ENCODE assay signal across 12 cellular contexts in genomic region chr12:110279561-110279960, GRCh38.
DNase-seq lines count a peak whose midpoint lies in the region.
"Had no signal": no experiment of that assay in that cellular context is flagged by ENCODE, and none has a peak within 500 bp of the region (broad histone marks: within the 10 kb centered on the region; RNA-seq: fewer than 3 reads in every experiment).

No MANE protein-coding gene starts in this region.

- H3K4me1 ChIP-seq in HUES48 (ENCODE audit: control insufficient read depth, insufficient read depth, low read length) (peaks cover 34% of the 10 kb centered on the region), neuron (ENCODE audit: insufficient read depth, low read length) (peaks cover 26% of the 10 kb centered on the region)
- H3K4me1 ChIP-seq: colonic mucosa had no signal

- H3K36me3 ChIP-seq in HUES48 (ENCODE audit: control insufficient read depth, insufficient read depth, low read length) (peaks cover 23% of the 10 kb centered on the region), neuron (ENCODE audit: insufficient read depth, low read length) (peaks cover 11% of the 10 kb centered on the region)
- H3K36me3 ChIP-seq: colonic mucosa, neutrophil had no signal

- DNase-seq in NCI-H82 (lab: John Stamatoyannopoulos, UW), result peak; percentile 44
- no peak for DNase-seq in NCI-H82 treated with DMSO at 0.1 percent for 48 hours (lab: John Stamatoyannopoulos, UW; ENCODE audit: unreplicated experiment)
- no peak for DNase-seq in activated effector memory CD4-positive, alpha-beta T cell treated with anti-CD3 and anti-CD28 coated beads, Interleukin-2, amount 50 U/mL, for 16 hours
- no peak for DNase-seq in NCI-H187 treated with DMSO at 0.1 percent for 48 hours (lab: John Stamatoyannopoulos, UW)
- no peak for DNase-seq in NCI-H2081 (lab: John Stamatoyannopoulos, UW)
- DNase-seq: activated CD8-positive, alpha-beta memory T cell treated with anti-CD3 and anti-CD28 coated beads, Interleukin-2, amount 50 U/mL, for 4 hours had no signal

- peak overlapping the region; percentile 77 for H2AFZ ChIP-seq in neuron (ENCODE audit: low read depth, low read length)

- H3K4me3 ChIP-seq in HUES48 (ENCODE audit: low read depth, low read length) (0 out of 2 replicates have a peak overlapping the region, but pooled peaks have one; percentile 98), neuron (ENCODE audit: low read length) (peak overlapping the region; percentile 96)

- H3K27me3 ChIP-seq in HUES48 (ENCODE audit: control insufficient read depth, insufficient read depth, low read length) (peaks cover 7% of the 10 kb centered on the region; the same call in 1 of the 2 replicates), neuron (ENCODE audit: insufficient read depth, low read length) (no peaks in the 10 kb centered on the region)
- H3K27me3 ChIP-seq: colonic mucosa, SJSA1 had no signal

- H3K9ac ChIP-seq in HUES48 (ENCODE audit: low read depth, low read length), result no peak overlapping the region

- H3K9me3 ChIP-seq in HUES48 (ENCODE audit: control insufficient read depth, insufficient read depth, low read length), result no peaks in the 10 kb centered on the region
- H3K9me3 ChIP-seq in neuron (ENCODE audit: low read length), result no peaks in the 10 kb centered on the region
- H3K9me3 ChIP-seq: colonic mucosa, neutrophil had no signal

- H3K27ac ChIP-seq in HUES48 (ENCODE audit: low read depth, low read length) (no peak overlapping the region), angular gyrus (ENCODE audit: low read depth, low read length) (peak overlapping the region; percentile 22)
- H3K27ac ChIP-seq: neutrophil had no signal
